Comparison of ENCODE assay signal across 26 cellular contexts in the genomic region with DNA sequence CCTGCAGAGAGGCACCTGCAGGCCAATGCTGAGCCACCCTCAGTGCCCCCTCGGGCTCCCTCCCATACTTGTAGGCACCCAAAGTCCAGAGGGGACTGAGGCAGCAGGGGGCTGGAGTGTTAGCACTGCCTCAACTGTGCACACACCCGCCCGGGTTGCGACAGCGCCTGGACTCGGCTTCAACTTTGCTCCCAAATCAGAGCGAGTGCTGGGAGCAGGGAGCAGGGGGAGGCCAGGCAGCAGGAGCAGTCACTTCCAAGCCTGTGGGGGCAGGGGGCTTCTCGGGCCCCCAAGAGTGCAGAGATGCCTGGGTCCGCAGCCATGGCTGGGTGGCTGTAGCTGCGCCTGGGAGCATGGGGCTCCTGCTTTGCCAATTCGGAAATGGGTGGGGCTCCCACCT.
DNase-seq lines count a peak whose midpoint lies in the region; ATAC-seq, FAIRE-seq and TF ChIP-seq lines count a peak whose summit lies in the region.
"Had no signal": no experiment of that assay in that cellular context is flagged by ENCODE, and none has a peak within 500 bp of the region (broad histone marks: within the 10 kb centered on the region; RNA-seq: fewer than 3 reads in every experiment).

No MANE protein-coding gene starts in this region.

- no TSS peak for BruUV-seq in HepG2 (replicated peaks; lab: Mats Ljungman, UMichigan)

- CTCF ChIA-PET in HepG2 (lab: Yijun Ruan, JAX; ENCODE audit: low intra/inter-chr PET ratio, low total read pairs) = no interaction called here

- H3K36me3 ChIP-seq in HepG2 (replicated peaks in 1 of 2; ENCODE audit: control insufficient read depth in 1 of 2, insufficient read depth in 2 of 2, low read length in 2 of 2) (no peaks in the 10 kb centered on the region), mesenchymal stem cell (ENCODE audit: control insufficient read depth in 1 of 2, insufficient read depth in 2 of 2, low read depth in 1 of 2, low read length in 2 of 2) (peaks cover 0 to 4% of the 10 kb centered on the region in 2 experiments)
- H3K36me3 ChIP-seq: BE2C had no signal

- TF ChIP-seq EP300 in HepG2 (IDR thresholded peaks at IDR 0.05; ENCODE audit: low read depth in 2 of 2, low read length in 2 of 2) = no peak
- no peak for TF ChIP-seq EP300 in HepG2 (CRISPR knock-in tag; IDR thresholded peaks at IDR 0.05; ENCODE audit: borderline replicate concordance)

- H4K8ac ChIP-seq in mesenchymal stem cell (ENCODE audit: low read length) = no peak overlapping the region

- H3K27ac ChIP-seq in HepG2 (ENCODE audit: extremely low read length, insufficient read depth, low read length) (no peak overlapping the region), mesenchymal stem cell (ENCODE audit: low read length, poor library complexity, severe bottlenecking) (no peak overlapping the region)
- H3K27ac ChIP-seq: BLaER1 had no signal

- H3K9ac ChIP-seq in HepG2 (ENCODE audit: insufficient read depth, low read depth, low read length) = no peak overlapping the region
- H3K9ac ChIP-seq in mesenchymal stem cell (ENCODE audit: low read length) = no peak overlapping the region
- H3K9ac ChIP-seq: BLaER1 had no signal

- no peaks in the 10 kb centered on the region for H4K20me1 ChIP-seq in HepG2 (ENCODE audit: insufficient read depth, low read length)
- H4K20me1 ChIP-seq: BLaER1 had no signal

- no peak for TF ChIP-seq POLR2A in HepG2 (IDR thresholded peaks at IDR 0.05; ENCODE audit: insufficient read depth in 1 of 2, low read depth in 2 of 2, low read length in 2 of 2)

- no peaks in the 10 kb centered on the region for H3K9me3 ChIP-seq in HepG2 (ENCODE audit: low read length)
- H3K9me3 ChIP-seq in mesenchymal stem cell (ENCODE audit: control insufficient read depth, low read length) = no peaks in the 10 kb centered on the region
- H3K9me3 ChIP-seq: BE2C had no signal

- no peaks in the 10 kb centered on the region for H3K79me2 ChIP-seq in HepG2 (ENCODE audit: insufficient read depth, low read length)

- peak overlapping the region; percentile 34 for H4K91ac ChIP-seq in mesenchymal stem cell (ENCODE audit: low read length)

- H3K79me1 ChIP-seq in mesenchymal stem cell (replicated peaks; ENCODE audit: low read length, poor library complexity, severe bottlenecking) = peaks cover 17% of the 10 kb centered on the region

- ATAC-seq in Right ventricle myocardium superior (ENCODE audit: poor library complexity) = no peak
- no peak for ATAC-seq in left cardiac atrium
- ATAC-seq in HepG2 = peak; percentile 70
- peak; percentile 10 for ATAC-seq in sciatic nerve
- ATAC-seq in HG02610 (IDR thresholded peaks at IDR 0.05; ENCODE audit: unreplicated experiment) = no peak
- ATAC-seq: GM12878 had no signal

- no peak overlapping the region; a peak in 1 of 6 replicates for H3K4me3 ChIP-seq in HepG2 (replicated peaks in 1 of 3; ENCODE audit: insufficient read depth in 1 of 3, low read depth in 2 of 3, low read length in 3 of 3)
- H3K4me3 ChIP-seq in mesenchymal stem cell (ENCODE audit: insufficient read depth in 1 of 2, low read depth in 1 of 2, low read length in 2 of 2) = no peak overlapping the region
- H3K4me3 ChIP-seq: BLaER1, GM12878 had no signal

- no peak overlapping the region for H3K18ac ChIP-seq in mesenchymal stem cell (ENCODE audit: low read depth in 1 of 2, low read length in 2 of 2)

- no peak overlapping the region for H2BK15ac ChIP-seq in mesenchymal stem cell (ENCODE audit: low read depth, poor library complexity, severe bottlenecking)

- WGBS in HepG2 (ENCODE audit: low lambda C conversion rate) = 50% methylated on average over 2 of the region's 11 CpGs
- 97% methylated on average over 11 of the region's 11 CpGs for WGBS in mesenchymal stem cell

- H2BK5ac ChIP-seq in mesenchymal stem cell (ENCODE audit: low read depth, low read length, poor library complexity, severe bottlenecking) = no peak overlapping the region

- no peak overlapping the region for H3K4ac ChIP-seq in mesenchymal stem cell (ENCODE audit: low read depth in 1 of 2, low read length in 2 of 2)

- no peak for FAIRE-seq in HepG2 (lab: Jason Lieb, UNC)
- FAIRE-seq: A204.1, GM12878, GM12892, GM18507 had no signal

- no peak overlapping the region for H2BK120ac ChIP-seq in mesenchymal stem cell (ENCODE audit: low read depth, low read length)

- peak overlapping the region in 1 of 2 experiments; percentile 22 for H2BK12ac ChIP-seq in mesenchymal stem cell (ENCODE audit: low read length in 2 of 2)

- intact Hi-C loops in Right ventricle myocardium superior (cut with DNase I) (no loop called here), left cardiac atrium (cut with DNase I) (loop anchor here in 1 of 2 donors (5.0 kb wide), 1 partner anchor 33 kb away; no protein-coding TSS in a partner anchor), HepG2 (cut with micrococcal nuclease; ENCODE audit: unreplicated experiment) (no loop called here), sciatic nerve (cut with DNase I) (no loop called here)

- DNase-seq in Right ventricle myocardium superior (peak; percentile 38), left cardiac atrium (no peak), HepG2 (ENCODE audit: low spot score) (peak; percentile 11), mesenchymal stem cell (no peak), sciatic nerve (ENCODE audit: low spot score) (no peak), NCI-H510A (lab: John Stamatoyannopoulos, UW) (no peak)
- DNase-seq: 8988T; ACHN; BE2C; C1 segment of cervical spinal cord; CD4-positive, alpha-beta memory T cell; CD4-positive, CD25-positive, alpha-beta regulatory T cell; CD8-positive, alpha-beta memory T cell; COR-L47; DMS 273 treated with DMSO at 0.1 percent for 48 hours; DMS153; DMS79; DND-41; EL; GDM1 had no signal

- no peak for TF ChIP-seq CTCF in HepG2 (CRISPR knock-in tag; IDR thresholded peaks at IDR 0.05)

- TF ChIP-seq RAD21 in HepG2 (CRISPR knock-in tag; IDR thresholded peaks at IDR 0.05) = no peak

- H3K27me3 ChIP-seq in HepG2 (ENCODE audit: control insufficient read depth in 1 of 2, insufficient read depth in 2 of 2, low read length in 2 of 2) (no peaks in the 10 kb centered on the region; a peak in 1 of 5 replicates), mesenchymal stem cell (ENCODE audit: control insufficient read depth in 1 of 2, insufficient read depth in 1 of 2, low read length in 2 of 2) (no peaks in the 10 kb centered on the region)
- H3K27me3 ChIP-seq: BE2C, BLaER1 had no signal

- no peak overlapping the region for H2AFZ ChIP-seq in HepG2 (ENCODE audit: low read length)
- H2AFZ ChIP-seq in mesenchymal stem cell (ENCODE audit: low read depth, low read length) = no peak overlapping the region

- no peak overlapping the region for H3K23ac ChIP-seq in mesenchymal stem cell (ENCODE audit: low read length in 2 of 2)

- POLR2A ChIA-PET in HepG2 (lab: Yijun Ruan, JAX) = no interaction called here

- no peak overlapping the region for H3K14ac ChIP-seq in mesenchymal stem cell (ENCODE audit: low read length in 2 of 2)

- H3K4me2 ChIP-seq in HepG2 (ENCODE audit: low read depth, low read length) = no peak overlapping the region
- H3K4me2 ChIP-seq in mesenchymal stem cell (ENCODE audit: low read length, poor library complexity, severe bottlenecking) = no peak overlapping the region
- H3K4me2 ChIP-seq: BLaER1 had no signal

- in situ Hi-C loops in HepG2 (cut with HindIII; ENCODE audit: extremely low pct_ligation_motif_present, low pct_unique_long_range_greater_than_20kb) = no loop called here

- no peak overlapping the region for H2AK5ac ChIP-seq in mesenchymal stem cell (ENCODE audit: low read length, severe bottlenecking)

- H3K4me1 ChIP-seq in HepG2 (ENCODE audit: insufficient read depth, low read length) (peaks cover 45% of the 10 kb centered on the region), mesenchymal stem cell (ENCODE audit: control insufficient read depth, insufficient read depth, low read depth, low read length) (peaks cover 3% of the 10 kb centered on the region)
- H3K4me1 ChIP-seq: BE2C had no signal

TF ChIP-seq in HepG2, 621 proteins besides CTCF, POLR2A, EP300 and RAD21 (continues in another document):
- peak; percentile 15; the same call in 1 of the 2 replicates for TF ChIP-seq ZNF687 (CRISPR knock-in tag; IDR thresholded peaks at IDR 0.05)

Comparison
In these comparisons a context has a peak if more than half of its experiments do, and no peak if none do; other contexts are left out.
1. DNase-seq: peak in Right ventricle myocardium superior (single experiment) and HepG2 (single experiment); none in left cardiac atrium (single experiment), mesenchymal stem cell (single experiment), sciatic nerve (single experiment) and NCI-H510A (single experiment).
2. ATAC-seq: peak in HepG2 (single experiment) and sciatic nerve (single experiment); none in Right ventricle myocardium superior (single experiment), left cardiac atrium (0 of 2) and HG02610 (single experiment).